Comparison of ENCODE assay signal across 1 cellular context in the genomic region with DNA sequence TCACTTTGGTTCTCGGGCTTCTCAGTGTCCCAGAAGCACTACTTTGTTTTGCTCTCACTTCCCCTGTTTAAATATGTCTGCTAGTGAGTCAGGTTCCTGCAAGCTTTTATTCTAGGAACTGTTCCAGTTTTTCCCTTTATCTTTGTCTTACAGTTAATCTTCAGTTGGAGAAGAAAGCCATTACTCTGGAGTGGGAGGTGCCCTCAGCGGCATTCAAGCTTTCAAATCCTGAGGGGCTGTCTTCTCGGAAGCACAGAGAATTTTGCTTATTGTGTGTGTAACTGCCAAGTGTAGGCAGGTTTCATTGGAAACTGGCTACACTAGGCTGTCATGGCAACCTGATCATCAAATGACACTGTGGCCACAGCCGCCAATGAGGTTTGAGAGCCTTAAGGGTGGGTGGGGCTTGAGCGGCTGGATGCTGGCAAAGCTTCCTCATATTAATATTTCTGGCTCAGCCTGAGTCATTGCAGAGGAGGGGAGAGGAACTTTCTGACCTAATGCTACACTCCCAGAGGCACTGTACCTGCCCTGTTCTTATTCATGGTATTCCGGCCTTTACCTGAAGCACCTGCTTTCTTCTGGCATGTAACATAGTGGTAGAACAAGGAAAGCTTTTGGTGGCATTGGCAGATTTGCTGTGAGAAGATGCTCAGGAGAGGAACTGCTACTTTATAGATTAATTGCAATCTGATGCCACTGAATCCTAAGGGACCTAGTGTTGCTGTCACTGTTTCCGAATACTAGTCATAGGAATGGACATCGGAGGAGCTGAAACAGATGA.
TF ChIP-seq lines count a peak whose summit lies in the region.

No MANE protein-coding gene starts in this region.

TF ChIP-seq in liver, 16 proteins besides CTCF, POLR2A, EP300 and RAD21 (continued from another document):
- TF ChIP-seq, protein P1, sequence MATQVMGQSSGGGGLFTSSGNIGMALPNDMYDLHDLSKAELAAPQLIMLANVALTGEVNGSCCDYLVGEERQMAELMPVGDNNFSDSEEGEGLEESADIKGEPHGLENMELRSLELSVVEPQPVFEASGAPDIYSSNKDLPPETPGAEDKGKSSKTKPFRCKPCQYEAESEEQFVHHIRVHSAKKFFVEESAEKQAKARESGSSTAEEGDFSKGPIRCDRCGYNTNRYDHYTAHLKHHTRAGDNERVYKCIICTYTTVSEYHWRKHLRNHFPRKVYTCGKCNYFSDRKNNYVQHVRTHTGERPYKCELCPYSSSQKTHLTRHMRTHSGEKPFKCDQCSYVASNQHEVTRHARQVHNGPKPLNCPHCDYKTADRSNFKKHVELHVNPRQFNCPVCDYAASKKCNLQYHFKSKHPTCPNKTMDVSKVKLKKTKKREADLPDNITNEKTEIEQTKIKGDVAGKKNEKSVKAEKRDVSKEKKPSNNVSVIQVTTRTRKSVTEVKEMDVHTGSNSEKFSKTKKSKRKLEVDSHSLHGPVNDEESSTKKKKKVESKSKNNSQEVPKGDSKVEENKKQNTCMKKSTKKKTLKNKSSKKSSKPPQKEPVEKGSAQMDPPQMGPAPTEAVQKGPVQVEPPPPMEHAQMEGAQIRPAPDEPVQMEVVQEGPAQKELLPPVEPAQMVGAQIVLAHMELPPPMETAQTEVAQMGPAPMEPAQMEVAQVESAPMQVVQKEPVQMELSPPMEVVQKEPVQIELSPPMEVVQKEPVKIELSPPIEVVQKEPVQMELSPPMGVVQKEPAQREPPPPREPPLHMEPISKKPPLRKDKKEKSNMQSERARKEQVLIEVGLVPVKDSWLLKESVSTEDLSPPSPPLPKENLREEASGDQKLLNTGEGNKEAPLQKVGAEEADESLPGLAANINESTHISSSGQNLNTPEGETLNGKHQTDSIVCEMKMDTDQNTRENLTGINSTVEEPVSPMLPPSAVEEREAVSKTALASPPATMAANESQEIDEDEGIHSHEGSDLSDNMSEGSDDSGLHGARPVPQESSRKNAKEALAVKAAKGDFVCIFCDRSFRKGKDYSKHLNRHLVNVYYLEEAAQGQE (IDR thresholded peaks at IDR 0.05) = peak; percentile 5
- TF ChIP-seq FOXA2 (IDR thresholded peaks at IDR 0.05) = no peak
- peak; percentile 48 for TF ChIP-seq YY1 (IDR thresholded peaks at IDR 0.05)
- TF ChIP-seq EGR1 (IDR thresholded peaks at IDR 0.05; ENCODE audit: low read depth in 2 of 2) = no peak
- TF ChIP-seq, protein P2, sequence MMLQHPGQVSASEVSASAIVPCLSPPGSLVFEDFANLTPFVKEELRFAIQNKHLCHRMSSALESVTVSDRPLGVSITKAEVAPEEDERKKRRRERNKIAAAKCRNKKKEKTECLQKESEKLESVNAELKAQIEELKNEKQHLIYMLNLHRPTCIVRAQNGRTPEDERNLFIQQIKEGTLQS (IDR thresholded peaks at IDR 0.05) = no peak
- peak; percentile 24 for TF ChIP-seq NR2F2 (IDR thresholded peaks at IDR 0.05)
- no peak for TF ChIP-seq HNF4A (conservative IDR thresholded peaks at IDR 0.05)
- no peak for TF ChIP-seq HNF4G (IDR thresholded peaks at IDR 0.05)
- no peak for TF ChIP-seq GABPA (IDR thresholded peaks at IDR 0.05 in 1 of 2, conservative IDR thresholded peaks at IDR 0.05 in 1 of 2)
